18 cellular contexts compared by ENCODE assay signal in genomic region chr2:6927186-6927585, GRCh38. TPM values are rescaled to one million over a fixed set of nuclear protein-coding genes. Genes with fewer than 3 reads are reported as not detected.
DNase-seq lines count a peak whose midpoint lies in the region; ATAC-seq and TF ChIP-seq lines count a peak whose summit lies in the region.
"Had no signal": no experiment of that assay in that cellular context is flagged by ENCODE, and none has a peak within 500 bp of the region (broad histone marks: within the 10 kb centered on the region; RNA-seq: fewer than 3 reads in every experiment).

No MANE protein-coding gene starts in this region.

- H3K27ac ChIP-seq in cingulate gyrus (ENCODE audit: low read depth, low read length) (peak overlapping the region; percentile 50), lung (ENCODE audit: low read depth in 1 of 2, low read length in 1 of 2) (peak overlapping the region in 1 of 2 donors; percentile 58), substantia nigra (ENCODE audit: low read depth, low read length, poor library complexity, severe bottlenecking) (peak overlapping the region; percentile 66)
- H3K27ac ChIP-seq: brain microvascular endothelial cell, epithelial cell of prostate, ovary had no signal

- no peak overlapping the region for H3K27ac Mint-ChIP-seq in endothelial cell (ENCODE audit: unreplicated experiment)
- H3K27ac Mint-ChIP-seq: memory B cell; stimulated activated memory B cell treated with anti-CD40 and anti-IgM and Interleukin-4, amounts not matched to agents 10 μg/mL and 1 μg/mL and 100 μg/mL, for 72 hours; T-helper 1 cell treated with Interleukin-12 subunit alpha and Interleukin-12 subunit beta and Interleukin-4 antibody, amounts not matched to agents 30 μg/mL and 1 μg/mL, for 36 hours had no signal

- no peak overlapping the region for H3K4me3 ChIP-seq in lung
- H3K4me3 ChIP-seq: ovary had no signal

- H3K4me3 Mint-ChIP-seq in endothelial cell (ENCODE audit: unreplicated experiment) = no peak overlapping the region
- H3K4me3 Mint-ChIP-seq: memory B cell; stimulated activated memory B cell treated with anti-CD40 and anti-IgM and Interleukin-4, amounts not matched to agents 10 μg/mL and 1 μg/mL and 100 μg/mL, for 72 hours; T-helper 1 cell treated with Interleukin-12 subunit alpha and Interleukin-12 subunit beta and Interleukin-4 antibody, amounts not matched to agents 30 μg/mL and 1 μg/mL, for 36 hours had no signal

- H3K9me3 ChIP-seq in lung (ENCODE audit: control insufficient read depth in 2 of 2, insufficient read depth in 1 of 2, low read length in 1 of 2) = no peaks in the 10 kb centered on the region
- H3K9me3 ChIP-seq: ovary had no signal

- H3K36me3 ChIP-seq in lung (ENCODE audit: control insufficient read depth in 2 of 2, insufficient read depth in 2 of 2, low read length in 2 of 2) = no peaks in the 10 kb centered on the region
- H3K36me3 ChIP-seq: brain microvascular endothelial cell, ovary had no signal

- no peaks in the 10 kb centered on the region for H3K27me3 ChIP-seq in lung (ENCODE audit: control insufficient read depth, insufficient read depth)
- H3K27me3 ChIP-seq: brain microvascular endothelial cell, ovary had no signal

- H3K9me3 Mint-ChIP-seq in endothelial cell (ENCODE audit: unreplicated experiment) = no peaks in the 10 kb centered on the region

- peaks cover 12% of the 10 kb centered on the region for H3K27me3 Mint-ChIP-seq in endothelial cell (ENCODE audit: unreplicated experiment)
- H3K27me3 Mint-ChIP-seq: memory B cell; stimulated activated memory B cell treated with anti-CD40 and anti-IgM and Interleukin-4, amounts not matched to agents 10 μg/mL and 1 μg/mL and 100 μg/mL, for 72 hours had no signal

- peaks cover 38% of the 10 kb centered on the region for H3K4me1 Mint-ChIP-seq in endothelial cell (ENCODE audit: unreplicated experiment)

- peak; percentile 12 for ATAC-seq in lung (ENCODE audit: insufficient read depth, low FRiP score)
- ATAC-seq: stimulated activated memory B cell treated with anti-CD40 and anti-IgM and Interleukin-4, amounts not matched to agents 10 μg/mL and 1 μg/mL and 100 μg/mL, for 72 hours had no signal

- TF ChIP-seq CTCF in lung (IDR thresholded peaks at IDR 0.05; ENCODE audit: control extremely low read depth, extremely low read depth) (no peak), endothelial cell (IDR thresholded peaks at IDR 0.05; ENCODE audit: unreplicated experiment) (no peak)

- 40 to 51% methylated on average over 3 of the region's 3 CpGs for WGBS in lung, 2 donors

- peaks cover 11 to 18% of the 10 kb centered on the region in 2 donors for H3K4me1 ChIP-seq in lung (ENCODE audit: control insufficient read depth in 2 of 2, insufficient read depth in 2 of 2, low read length in 2 of 2)

- H3K36me3 Mint-ChIP-seq in endothelial cell (ENCODE audit: low read depth, unreplicated experiment) = peaks cover 18% of the 10 kb centered on the region

- DNase-seq in NCI-H82 (lab: John Stamatoyannopoulos, UW) (peak; percentile 88), lung (ENCODE audit: low spot score) (peak; percentile 23), substantia nigra (lab: John Stamatoyannopoulos, UW) (peak in 1 of 49 donors; percentile 67), MV-4-11 (lab: John Stamatoyannopoulos, UW) (no peak), NCI-H1436 (lab: John Stamatoyannopoulos, UW) (no peak), endothelial cell (ENCODE audit: low spot score) (no peak)
- no peak for DNase-seq in activated effector memory CD4-positive, alpha-beta T cell treated with anti-CD3 and anti-CD28 coated beads, Interleukin-2, amount 50 U/mL, for 16 hours
- DNase-seq: activated CD4-positive, alpha-beta T cell treated with anti-CD3 and anti-CD28 coated beads, Interleukin-2, amount 50 U/mL, for 4 hours; brain microvascular endothelial cell; NCI-H2171; ovary; stimulated activated CD4-positive, alpha-beta T cell treated with anti-CD3 and anti-CD28 coated beads, Interleukin-4, amount 100 ng/mL, for 1 hour had no signal

RNA-seq across cellular contexts. Expression of gene RNF144A, which starts 10.0 kb away (rescaled TPM):
- 10 to 100 TPM in 1 of 2 donors, 1 to 10 TPM in 1; 8.4 to 25.3 TPM for total RNA-seq in lung
- 1 to 10 TPM; 2.7 to 3.2 TPM for polyA plus RNA-seq in lung
- 81.3 TPM for total RNA-seq in endothelial cell (ENCODE audit: unreplicated experiment)

RNA-seq across cellular contexts. Expression of gene RSAD2, which starts 49.6 kb away (rescaled TPM):
- total RNA-seq in lung (10 to 100 TPM; 11.5 to 13.2 TPM), endothelial cell (ENCODE audit: unreplicated experiment) (0.28 TPM)
- polyA plus RNA-seq in lung = 10 to 100 TPM in 1 of 2 donors, 1 to 10 TPM in 1; 3.3 to 12.4 TPM
- total RNA-seq: OCI-LY7 had no signal

Comparison
In these comparisons a context has a peak if more than half of its experiments do, and no peak if none do; other contexts are left out.
1. DNase-seq: peak in NCI-H82 (single experiment) and lung (single experiment); none in activated effector memory CD4-positive, alpha-beta T cell treated with anti-CD3 and anti-CD28 coated beads, Interleukin-2, amount 50 U/mL, for 16 hours (single experiment), MV-4-11 (single experiment), NCI-H1436 (single experiment) and endothelial cell (single experiment).